In the genomic region with DNA sequence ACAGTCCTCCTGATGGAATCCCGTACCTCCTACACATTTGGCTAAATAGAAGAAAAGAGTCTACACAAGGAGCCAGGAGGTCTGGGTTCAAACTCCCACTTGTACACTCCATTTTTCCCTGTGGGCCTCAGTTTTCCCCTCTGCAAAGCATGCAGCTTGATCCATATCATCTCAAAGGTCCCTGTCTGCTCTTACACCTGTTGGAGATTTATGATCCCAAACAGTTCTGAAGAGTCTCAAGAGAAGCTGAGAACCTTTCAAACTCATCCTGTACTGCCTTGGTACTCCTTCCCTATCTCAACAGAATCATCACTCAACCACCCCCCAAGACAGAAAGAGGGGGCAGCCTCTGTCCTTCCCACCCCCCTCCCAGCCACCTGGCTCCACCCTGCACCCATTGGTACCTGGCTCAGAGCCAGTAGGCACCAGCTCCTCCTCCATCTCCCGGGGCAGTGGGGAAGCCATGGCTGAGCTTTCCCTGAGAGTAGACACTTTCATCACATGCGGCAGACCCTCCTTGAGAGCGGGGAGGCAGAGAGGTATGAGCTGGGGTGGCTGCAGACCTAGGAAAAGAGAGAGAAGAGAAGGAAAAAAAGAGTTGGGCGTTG, we compare ENCODE assay signal across 2 cellular contexts.
TF ChIP-seq lines count a peak whose summit lies in the region.

No MANE protein-coding gene starts in this region.

TF ChIP-seq in A549, 52 proteins besides CTCF, POLR2A, EP300 and RAD21:
- TF ChIP-seq NR3C1 (IDR thresholded peaks at IDR 0.05) (no peak), ZNF302 (CRISPR knock-in tag; IDR thresholded peaks at IDR 0.05) (no peak), RNF2 (IDR thresholded peaks at IDR 0.05; ENCODE audit: borderline replicate concordance, low read depth) (no peak), BHLHE40 (IDR thresholded peaks at IDR 0.05; ENCODE audit: low read depth, low read length) (no peak)
- TF ChIP-seq, protein P1, sequence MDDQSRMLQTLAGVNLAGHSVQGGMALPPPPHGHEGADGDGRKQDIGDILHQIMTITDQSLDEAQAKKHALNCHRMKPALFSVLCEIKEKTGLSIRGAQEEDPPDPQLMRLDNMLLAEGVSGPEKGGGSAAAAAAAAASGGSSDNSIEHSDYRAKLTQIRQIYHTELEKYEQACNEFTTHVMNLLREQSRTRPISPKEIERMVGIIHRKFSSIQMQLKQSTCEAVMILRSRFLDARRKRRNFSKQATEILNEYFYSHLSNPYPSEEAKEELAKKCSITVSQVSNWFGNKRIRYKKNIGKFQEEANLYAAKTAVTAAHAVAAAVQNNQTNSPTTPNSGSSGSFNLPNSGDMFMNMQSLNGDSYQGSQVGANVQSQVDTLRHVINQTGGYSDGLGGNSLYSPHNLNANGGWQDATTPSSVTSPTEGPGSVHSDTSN (IDR thresholded peaks at IDR 0.05) = no peak
- TF ChIP-seq, protein P2, sequence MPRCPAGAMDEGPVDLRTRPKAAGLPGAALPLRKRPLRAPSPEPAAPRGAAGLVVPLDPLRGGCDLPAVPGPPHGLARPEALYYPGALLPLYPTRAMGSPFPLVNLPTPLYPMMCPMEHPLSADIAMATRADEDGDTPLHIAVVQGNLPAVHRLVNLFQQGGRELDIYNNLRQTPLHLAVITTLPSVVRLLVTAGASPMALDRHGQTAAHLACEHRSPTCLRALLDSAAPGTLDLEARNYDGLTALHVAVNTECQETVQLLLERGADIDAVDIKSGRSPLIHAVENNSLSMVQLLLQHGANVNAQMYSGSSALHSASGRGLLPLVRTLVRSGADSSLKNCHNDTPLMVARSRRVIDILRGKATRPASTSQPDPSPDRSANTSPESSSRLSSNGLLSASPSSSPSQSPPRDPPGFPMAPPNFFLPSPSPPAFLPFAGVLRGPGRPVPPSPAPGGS (IDR thresholded peaks at IDR 0.05) = no peak

TF ChIP-seq in IMR-90, 13 proteins besides CTCF, POLR2A, EP300 and RAD21:
- TF ChIP-seq SMC3 (IDR thresholded peaks at IDR 0.05; ENCODE audit: low read depth, low read length) (no peak), RFX5 (IDR thresholded peaks at IDR 0.05; ENCODE audit: low read depth, low read length) (no peak), FOS (IDR thresholded peaks at IDR 0.05; ENCODE audit: low read depth, low read length) (no peak), MXI1 (IDR thresholded peaks at IDR 0.05; ENCODE audit: borderline replicate concordance, low read depth, low read length) (no peak), CHD1 (IDR thresholded peaks at IDR 0.05; ENCODE audit: low read depth, low read length) (no peak), MAFK (IDR thresholded peaks at IDR 0.05; ENCODE audit: low read depth, low read length) (no peak), MAZ (IDR thresholded peaks at IDR 0.05; ENCODE audit: borderline replicate concordance, low read depth, low read length) (no peak), CEBPB (IDR thresholded peaks at IDR 0.05; ENCODE audit: low read depth, low read length) (no peak), NFE2L2 (IDR thresholded peaks at IDR 0.05; ENCODE audit: low read depth, low read length) (no peak)
- TF ChIP-seq, protein P3, sequence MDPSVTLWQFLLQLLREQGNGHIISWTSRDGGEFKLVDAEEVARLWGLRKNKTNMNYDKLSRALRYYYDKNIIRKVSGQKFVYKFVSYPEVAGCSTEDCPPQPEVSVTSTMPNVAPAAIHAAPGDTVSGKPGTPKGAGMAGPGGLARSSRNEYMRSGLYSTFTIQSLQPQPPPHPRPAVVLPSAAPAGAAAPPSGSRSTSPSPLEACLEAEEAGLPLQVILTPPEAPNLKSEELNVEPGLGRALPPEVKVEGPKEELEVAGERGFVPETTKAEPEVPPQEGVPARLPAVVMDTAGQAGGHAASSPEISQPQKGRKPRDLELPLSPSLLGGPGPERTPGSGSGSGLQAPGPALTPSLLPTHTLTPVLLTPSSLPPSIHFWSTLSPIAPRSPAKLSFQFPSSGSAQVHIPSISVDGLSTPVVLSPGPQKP (IDR thresholded peaks at IDR 0.05; ENCODE audit: borderline replicate concordance, low read depth, low read length) = no peak
TF ChIP-seq in IMR-90: peak in this region for 0.
